In the genomic region with DNA sequence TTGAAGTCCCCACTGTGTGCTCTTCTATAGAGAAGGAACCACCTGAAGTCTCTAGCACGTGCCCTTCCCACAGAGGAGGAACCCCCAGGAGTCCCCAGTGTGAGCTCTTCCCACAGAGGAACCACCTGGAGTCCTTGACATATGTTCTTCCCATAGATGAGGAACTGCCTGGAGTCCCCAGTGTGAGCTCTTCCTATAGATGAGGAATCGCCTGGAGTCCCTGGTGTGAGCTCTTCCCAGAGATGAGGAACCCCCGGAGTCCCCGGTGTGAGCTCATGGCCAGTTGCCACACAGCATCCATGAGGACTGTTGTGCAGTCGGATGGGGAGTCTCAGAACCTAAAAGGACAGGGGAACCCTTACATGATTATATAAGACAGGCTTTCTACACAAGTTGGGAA, we compare ENCODE assay signal across 36 cellular contexts.
"Had no signal": no experiment of that assay in that cellular context is flagged by ENCODE, and none has a peak within 500 bp of the region (broad histone marks: within the 10 kb centered on the region; RNA-seq: fewer than 3 reads in every experiment).

No MANE protein-coding gene starts in this region.

- DNase-seq: activated CD4-positive, alpha-beta memory T cell treated with anti-CD3 and anti-CD28 coated beads, Interleukin-2, amount 10 ng/mL, durations not matched to agents 7 days and 5 days; activated CD4-positive, alpha-beta T cell treated with anti-CD3 and anti-CD28 coated beads for 1 hour; activated CD4-positive, alpha-beta T cell treated with anti-CD3 and anti-CD28 coated beads for 36 hours; activated CD4-positive, alpha-beta T cell treated with anti-CD3 and anti-CD28 coated beads for 48 hours; activated CD4-positive, alpha-beta T cell treated with anti-CD3 and anti-CD28 coated beads, Interleukin-2, amount 10 ng/mL, durations not matched to agents 7 days and 5 days; activated CD4-positive, alpha-beta T cell treated with anti-CD3 and anti-CD28 coated beads, Interleukin-2, amount 50 U/mL, for 48 hours; activated CD4-positive, CD25-positive, alpha-beta regulatory T cell; activated CD8-positive, alpha-beta memory T cell treated with anti-CD3 and anti-CD28 coated beads, Interleukin-2, amount 50 U/mL, for 4 hours; activated CD8-positive, alpha-beta T cell treated with anti-CD3 and anti-CD28 coated beads, Interleukin-2, amount 10 ng/mL, durations not matched to agents 7 days and 5 days; activated effector memory CD4-positive, alpha-beta T cell treated with Interleukin-2 at 50 U/mL for 16 hours; activated gamma-delta T cell; activated naive CD4-positive, alpha-beta T cell treated with anti-CD3 and anti-CD28 coated beads, Interleukin-2, amount 10 ng/mL, durations not matched to agents 7 days and 5 days; activated naive CD4-positive, alpha-beta T cell treated with Interleukin-2 at 50 U/mL for 16 hours; activated naive CD8-positive, alpha-beta T cell treated with anti-CD3 and anti-CD28 coated beads, Interleukin-2, amount 10 ng/mL, durations not matched to agents 7 days and 5 days; activated naive CD8-positive, alpha-beta T cell treated with anti-CD3 and anti-CD28 coated beads, Interleukin-2, amount 50 U/mL, for 24 hours; activated T-cell treated with anti-CD3 and anti-CD28 coated beads for 4 hours; activated T-cell treated with anti-CD3 and anti-CD28 coated beads, Interleukin-2, amount 50 U/mL, for 1 hour; activated T-cell treated with anti-CD3 and anti-CD28 coated beads, Interleukin-2, amount 50 U/mL, for 4 hours; amygdala; anterior cingulate cortex; caudate nucleus; cerebellar nuclear complex; T-helper 2 cell; T-helper 9 cell; WERI-Rb-1 had no signal

- H3K27me3 Mint-ChIP-seq: activated CD4-positive, alpha-beta T cell treated with anti-CD3 and anti-CD28 coated beads, Interleukin-2, amount 10 ng/mL, durations not matched to agents 7 days and 5 days; activated naive CD4-positive, alpha-beta T cell treated with anti-CD3 and anti-CD28 coated beads, Interleukin-2, amount 10 ng/mL, durations not matched to agents 7 days and 5 days; activated naive CD8-positive, alpha-beta T cell treated with anti-CD3 and anti-CD28 coated beads, Interleukin-2, amount 50 U/mL, for 24 hours; brain had no signal

- H3K4me3 Mint-ChIP-seq: activated CD4-positive, alpha-beta memory T cell treated with anti-CD3 and anti-CD28 coated beads, Interleukin-2, amount 10 ng/mL, durations not matched to agents 7 days and 5 days; activated CD4-positive, alpha-beta T cell treated with anti-CD3 and anti-CD28 coated beads for 36 hours; activated CD4-positive, alpha-beta T cell treated with anti-CD3 and anti-CD28 coated beads, Interleukin-2, amount 10 ng/mL, durations not matched to agents 7 days and 5 days; activated CD8-positive, alpha-beta T cell treated with anti-CD3 and anti-CD28 coated beads, Interleukin-2, amount 10 ng/mL, durations not matched to agents 7 days and 5 days; activated naive CD4-positive, alpha-beta T cell treated with anti-CD3 and anti-CD28 coated beads, Interleukin-2, amount 10 ng/mL, durations not matched to agents 7 days and 5 days; activated naive CD4-positive, alpha-beta T cell treated with anti-CD3 and anti-CD28 coated beads, Interleukin-2, amount 50 U/mL, for 24 hours; activated naive CD8-positive, alpha-beta T cell; activated naive CD8-positive, alpha-beta T cell treated with anti-CD3 and anti-CD28 coated beads, Interleukin-2, amount 10 ng/mL, durations not matched to agents 7 days and 5 days; activated naive CD8-positive, alpha-beta T cell treated with anti-CD3 and anti-CD28 coated beads, Interleukin-2, amount 50 U/mL, for 24 hours; activated T-cell treated with anti-CD3 and anti-CD28 coated beads, Interleukin-2, amount 50 U/mL, for 4 hours; brain; central memory CD8-positive, alpha-beta T cell; T-helper 1 cell treated with Interleukin-12 subunit alpha and Interleukin-12 subunit beta and Interleukin-4 antibody, amounts not matched to agents 30 μg/mL and 1 μg/mL, for 36 hours; T-helper 2 cell treated with Interferon-gamma antibody and Interleukin-4, amounts not matched to agents 5 μg/mL and 100 μg/mL, for 36 hours; WTC11 had no signal

- H3K27ac Mint-ChIP-seq: activated CD4-positive, alpha-beta memory T cell treated with anti-CD3 and anti-CD28 coated beads, Interleukin-2, amount 10 ng/mL, durations not matched to agents 7 days and 5 days; activated CD4-positive, alpha-beta T cell treated with anti-CD3 and anti-CD28 coated beads for 36 hours; activated CD4-positive, alpha-beta T cell treated with anti-CD3 and anti-CD28 coated beads, Interleukin-2, amount 10 ng/mL, durations not matched to agents 7 days and 5 days; activated CD8-positive, alpha-beta T cell treated with anti-CD3 and anti-CD28 coated beads, Interleukin-2, amount 10 ng/mL, durations not matched to agents 7 days and 5 days; activated naive CD4-positive, alpha-beta T cell treated with anti-CD3 and anti-CD28 coated beads, Interleukin-2, amount 10 ng/mL, durations not matched to agents 7 days and 5 days; activated naive CD4-positive, alpha-beta T cell treated with anti-CD3 and anti-CD28 coated beads, Interleukin-2, amount 50 U/mL, for 24 hours; activated naive CD8-positive, alpha-beta T cell; activated naive CD8-positive, alpha-beta T cell treated with anti-CD3 and anti-CD28 coated beads, Interleukin-2, amount 10 ng/mL, durations not matched to agents 7 days and 5 days; activated naive CD8-positive, alpha-beta T cell treated with anti-CD3 and anti-CD28 coated beads, Interleukin-2, amount 50 U/mL, for 24 hours; activated T-helper 2 cell treated with anti-CD3 and anti-CD28 coated beads, Interferon-gamma antibody, Interleukin-2, Interleukin-4, amounts not matched to agents 10 μg/mL and 5 μg/mL and 100 μg/mL, durations not matched to agents 14 hours and 24 hours and 36 hours; brain; T-helper 1 cell treated with Interleukin-12 subunit alpha and Interleukin-12 subunit beta and Interleukin-4 antibody, amounts not matched to agents 30 μg/mL and 1 μg/mL, for 36 hours; T-helper 2 cell treated with Interferon-gamma antibody and Interleukin-4, amounts not matched to agents 5 μg/mL and 100 μg/mL, for 36 hours; WTC11 had no signal

- H3K4me3 ChIP-seq: ascending aorta, cardiac muscle cell had no signal

- H3K27ac ChIP-seq: ascending aorta, cardiac muscle cell, WERI-Rb-1 had no signal

- H3K4me1 Mint-ChIP-seq: activated CD4-positive, alpha-beta memory T cell treated with anti-CD3 and anti-CD28 coated beads, Interleukin-2, amount 10 ng/mL, durations not matched to agents 7 days and 5 days; activated CD4-positive, alpha-beta T cell treated with anti-CD3 and anti-CD28 coated beads for 36 hours; activated CD4-positive, alpha-beta T cell treated with anti-CD3 and anti-CD28 coated beads, Interleukin-2, amount 10 ng/mL, durations not matched to agents 7 days and 5 days; activated naive CD4-positive, alpha-beta T cell treated with anti-CD3 and anti-CD28 coated beads, Interleukin-2, amount 10 ng/mL, durations not matched to agents 7 days and 5 days; activated naive CD4-positive, alpha-beta T cell treated with anti-CD3 and anti-CD28 coated beads, Interleukin-2, amount 50 U/mL, for 24 hours; activated naive CD8-positive, alpha-beta T cell treated with anti-CD3 and anti-CD28 coated beads, Interleukin-2, amount 10 ng/mL, durations not matched to agents 7 days and 5 days; activated naive CD8-positive, alpha-beta T cell treated with anti-CD3 and anti-CD28 coated beads, Interleukin-2, amount 50 U/mL, for 24 hours; brain; central memory CD8-positive, alpha-beta T cell; WTC11 had no signal

- H3K36me3 Mint-ChIP-seq: activated naive CD4-positive, alpha-beta T cell treated with anti-CD3 and anti-CD28 coated beads, Interleukin-2, amount 10 ng/mL, durations not matched to agents 7 days and 5 days; activated naive CD4-positive, alpha-beta T cell treated with anti-CD3 and anti-CD28 coated beads, Interleukin-2, amount 50 U/mL, for 24 hours; activated naive CD8-positive, alpha-beta T cell; activated naive CD8-positive, alpha-beta T cell treated with anti-CD3 and anti-CD28 coated beads, Interleukin-2, amount 10 ng/mL, durations not matched to agents 7 days and 5 days; brain had no signal

- ATAC-seq: activated CD4-positive, alpha-beta T cell treated with anti-CD3 and anti-CD28 coated beads for 36 hours; activated CD4-positive, CD25-positive, alpha-beta regulatory T cell treated with anti-CD3 and anti-CD28 coated beads, Interleukin-2, amount 50 U/mL, for 24 hours; activated CD8-positive, alpha-beta T cell treated with anti-CD3 and anti-CD28 coated beads, Interleukin-2, amount 10 ng/mL, durations not matched to agents 7 days and 5 days; activated naive CD8-positive, alpha-beta T cell treated with anti-CD3 and anti-CD28 coated beads, Interleukin-2, amount 50 U/mL, for 24 hours; activated T-cell treated with anti-CD3 and anti-CD28 coated beads, Interleukin-2, amount 50 U/mL, for 4 hours; WTC11 had no signal

- H3K27me3 ChIP-seq: ascending aorta, cardiac muscle cell had no signal

- H3K36me3 ChIP-seq: ascending aorta, cardiac muscle cell, WERI-Rb-1 had no signal
